35 cellular contexts compared by ENCODE assay signal in genomic region chr12:120754792-120755191, GRCh38. TPM values are rescaled to one million over a fixed set of nuclear protein-coding genes. Genes with fewer than 3 reads are reported as not detected.
A peak's percentile ranks its signal among the peaks of the same experiment; 100 is the strongest.
DNase-seq lines count a peak whose midpoint lies in the region; ATAC-seq, FAIRE-seq and TF ChIP-seq lines count a peak whose summit lies in the region.
"Had no signal": no experiment of that assay in that cellular context is flagged by ENCODE, and none has a peak within 500 bp of the region (broad histone marks: within the 10 kb centered on the region; RNA-seq: fewer than 3 reads in every experiment).

No MANE protein-coding gene starts in this region.

- intact Hi-C loops in GM12878 (cut with micrococcal nuclease; ENCODE audit: unreplicated experiment): no loop called here

- H3K27me3 Mint-ChIP-seq in activated T-cell treated with anti-CD3 and anti-CD28 coated beads, Interleukin-2, amount 50 U/mL, for 72 hours (ENCODE audit: low read depth): no peaks in the 10 kb centered on the region

- TF ChIP-seq RAD21 in GM12878 (IDR thresholded peaks at IDR 0.05; ENCODE audit: insufficient read depth, low read depth, low read length): no peak

- H3K27ac ChIP-seq in HEK293 (ENCODE audit: extremely low read depth, low read depth, low read length): no peak overlapping the region
- no peak overlapping the region; the same call in 1 of the 2 replicates for H3K27ac ChIP-seq in GM12878 (ENCODE audit: control insufficient read depth, insufficient read depth)
- no peak overlapping the region for H3K27ac ChIP-seq in GM23248
- no peak overlapping the region for H3K27ac ChIP-seq in right atrium auricular region
- H3K27ac ChIP-seq: 22Rv1; A549; BLaER1; BLaER1 treated with 17β-estradiol and CSF1 and Interleukin-3, amounts not matched to agents 10 nM and 100 nM; C4-2B had no signal

- H3K4me1 ChIP-seq in HEK293 (ENCODE audit: control insufficient read depth, insufficient read depth, low read length): no peaks in the 10 kb centered on the region
- H3K4me1 ChIP-seq in GM12878 (ENCODE audit: control insufficient read depth, insufficient read depth, low read length): no peaks in the 10 kb centered on the region
- no peaks in the 10 kb centered on the region for H3K4me1 ChIP-seq in GM23248 (ENCODE audit: insufficient read depth)
- no peaks in the 10 kb centered on the region for H3K4me1 ChIP-seq in right atrium auricular region
- H3K4me1 ChIP-seq: A549, Caco-2 had no signal

- RAD21 ChIA-PET in GM12878 (lab: Charles Lee; ENCODE audit: unreplicated experiment): no interaction called here

- no peaks in the 10 kb centered on the region for H4K20me1 ChIP-seq in GM12878 (ENCODE audit: control insufficient read depth, insufficient read depth)
- no peaks in the 10 kb centered on the region for H4K20me1 ChIP-seq in GM23248 (ENCODE audit: insufficient read depth)

- SMC1A ChIA-PET in GM12878 (lab: Charles Lee; ENCODE audit: uncharacterized antibody, unreplicated experiment): no interaction called here

- H3K4me3 ChIP-seq in HEK293 (ENCODE audit: low read depth, low read length) (no peak overlapping the region), GM12878 (no peak overlapping the region), GM23248 (no peak overlapping the region), right atrium auricular region (no peak overlapping the region)
- H3K4me3 ChIP-seq: A549; BLaER1; BLaER1 treated with 17β-estradiol and CSF1 and Interleukin-3, amounts not matched to agents 10 nM and 100 nM had no signal

- H3K9me3 Mint-ChIP-seq in activated T-cell treated with anti-CD3 and anti-CD28 coated beads, Interleukin-2, amount 50 U/mL, for 72 hours: peaks cover 6% of the 10 kb centered on the region in 2 donors

- no peak for TF ChIP-seq EP300 in GM12878 (IDR thresholded peaks at IDR 0.05; ENCODE audit: borderline replicate concordance in 1 of 2, control insufficient read depth in 1 of 2, low read depth in 2 of 2, low read length in 2 of 2)

- no peaks in the 10 kb centered on the region for H3K79me2 ChIP-seq in GM12878 (ENCODE audit: control insufficient read depth, insufficient read depth, low read length)
- no peaks in the 10 kb centered on the region for H3K79me2 ChIP-seq in GM23248 (ENCODE audit: insufficient read depth)

- CTCF ChIA-PET in HEK293 (lab: Yijun Ruan, JAX) (interaction anchor here (0.8 kb wide), 1 partner anchor 108 kb away, joined by 3 read pairs; no protein-coding TSS in a partner anchor), GM12878 (lab: Yijun Ruan, JAX) (interaction anchor here (1.2 kb wide), 1 partner anchor 217 kb away, joined by 3 read pairs; no protein-coding TSS in a partner anchor)

- no peak for ATAC-seq in activated T-cell treated with anti-CD3 and anti-CD28 coated beads, Interleukin-2, amount 50 U/mL, for 72 hours (replicated peaks in 1 of 2)
- peak; percentile 16; the same call in 1 of the 3 replicates for ATAC-seq in GM12878
- ATAC-seq: A549; CD8-positive, alpha-beta T cell had no signal

- no peak overlapping the region; the same call in 1 of the 2 replicates for H3K4me2 ChIP-seq in GM12878 (ENCODE audit: control insufficient read depth, insufficient read depth)
- H3K4me2 ChIP-seq in GM23248 (ENCODE audit: unreplicated experiment): no peak overlapping the region
- H3K4me2 ChIP-seq: A549; BLaER1; BLaER1 treated with 17β-estradiol and CSF1 and Interleukin-3, amounts not matched to agents 10 nM and 100 nM had no signal

- no TSS peak for BruUV-seq in GM12878 (replicated peaks; lab: Mats Ljungman, UMichigan)

- H2AFZ ChIP-seq in GM12878 (ENCODE audit: control insufficient read depth, low read depth, low read length) (no peak overlapping the region), GM23248 (no peak overlapping the region)

- in situ Hi-C loops in GM12878 (cut with MboI): no loop called here
- in situ Hi-C loops in GM23248 (cut with MboI): no loop called here

- FAIRE-seq in GM12878 (lab: Jason Lieb, UNC): no peak
- FAIRE-seq: A204.1, A549, D721Med had no signal

- no peak for TF ChIP-seq CTCF in HEK293 (tag by site-specific recombination; IDR thresholded peaks at IDR 0.05)
- TF ChIP-seq CTCF in GM12878 (IDR thresholded peaks at IDR 0.05 in 2 of 3, conservative IDR thresholded peaks at IDR 0.05 in 1 of 3; ENCODE audit: control insufficient read depth in 2 of 3, extremely low read depth in 1 of 3, insufficient read depth in 1 of 3, low read depth in 3 of 3, low read length in 3 of 3): no peak
- no peak for TF ChIP-seq CTCF in right atrium auricular region (IDR thresholded peaks at IDR 0.05)

- H3K4me1 Mint-ChIP-seq in activated T-cell treated with anti-CD3 and anti-CD28 coated beads, Interleukin-2, amount 50 U/mL, for 72 hours (ENCODE audit: low read depth): peaks cover 20% of the 10 kb centered on the region
- H3K4me1 Mint-ChIP-seq: CD14-positive monocyte; CD4-positive, CD25-positive, alpha-beta regulatory T cell; CD8-positive, alpha-beta memory T cell had no signal

- H3K36me3 ChIP-seq in HEK293 (ENCODE audit: control insufficient read depth in 2 of 2, insufficient read depth in 1 of 2, low read length in 2 of 2) (no peaks in the 10 kb centered on the region), GM12878 (ENCODE audit: control insufficient read depth in 2 of 2, insufficient read depth in 2 of 2, low read length in 1 of 2) (no peaks in the 10 kb centered on the region; a peak in 1 of 4 replicates), GM23248 (ENCODE audit: low read depth) (no peaks in the 10 kb centered on the region), right atrium auricular region (no peaks in the 10 kb centered on the region)
- H3K36me3 ChIP-seq: BE2C; BLaER1; BLaER1 treated with 17β-estradiol and CSF1 and Interleukin-3, amounts not matched to agents 10 nM and 100 nM had no signal

- H3F3A ChIP-seq in GM23248 (ENCODE audit: insufficient read depth): no peaks in the 10 kb centered on the region

- peak overlapping the region; percentile 59 for H3K27ac Mint-ChIP-seq in activated T-cell treated with anti-CD3 and anti-CD28 coated beads, Interleukin-2, amount 50 U/mL, for 72 hours
- H3K27ac Mint-ChIP-seq: B cell; CD14-positive monocyte; CD4-positive, alpha-beta memory T cell; CD4-positive, alpha-beta T cell; CD4-positive, CD25-positive, alpha-beta regulatory T cell; CD8-positive, alpha-beta memory T cell; CD8-positive, alpha-beta T cell had no signal

- POLR2A ChIA-PET in HEK293 (lab: Yijun Ruan, JAX): no interaction called here
- POLR2A ChIA-PET in GM12878 (lab: Charles Lee): no interaction called here

- H3K36me3 Mint-ChIP-seq in activated T-cell treated with anti-CD3 and anti-CD28 coated beads, Interleukin-2, amount 50 U/mL, for 72 hours (ENCODE audit: insufficient read depth in 2 of 2): peaks cover 4 to 8% of the 10 kb centered on the region in 2 donors
- H3K36me3 Mint-ChIP-seq: CD4-positive, CD25-positive, alpha-beta regulatory T cell; CD8-positive, alpha-beta T cell had no signal

- H3K27me3 ChIP-seq in GM12878 (replicated peaks in 1 of 2; ENCODE audit: control insufficient read depth in 2 of 2, insufficient read depth in 2 of 2, low read length in 1 of 2): no peaks in the 10 kb centered on the region
- H3K27me3 ChIP-seq in GM23248 (replicated peaks; ENCODE audit: insufficient read depth): no peaks in the 10 kb centered on the region
- no peaks in the 10 kb centered on the region for H3K27me3 ChIP-seq in right atrium auricular region
- H3K27me3 ChIP-seq: BE2C had no signal

- no peak for TF ChIP-seq POLR2A in GM12878 (IDR thresholded peaks at IDR 0.05; ENCODE audit: low read depth, low read length)

- H3K9me3 ChIP-seq in HEK293 (ENCODE audit: control insufficient read depth, insufficient read depth, low read depth, low read length) (no peaks in the 10 kb centered on the region), GM12878 (replicated peaks; ENCODE audit: control insufficient read depth, insufficient read depth, low read length) (peaks cover 5% of the 10 kb centered on the region), GM23248 (ENCODE audit: low read depth) (no peaks in the 10 kb centered on the region), right atrium auricular region (no peaks in the 10 kb centered on the region)
- H3K9me3 ChIP-seq: A549, BE2C, Caco-2 had no signal

- H3K4me3 Mint-ChIP-seq in activated T-cell treated with anti-CD3 and anti-CD28 coated beads, Interleukin-2, amount 50 U/mL, for 72 hours: no peak overlapping the region
- H3K4me3 Mint-ChIP-seq: B cell; CD14-positive monocyte; CD4-positive, alpha-beta memory T cell; CD4-positive, alpha-beta T cell; CD4-positive, CD25-positive, alpha-beta regulatory T cell; CD8-positive, alpha-beta memory T cell; CD8-positive, alpha-beta T cell had no signal

- no peak overlapping the region for H3K9ac ChIP-seq in GM12878 (ENCODE audit: control insufficient read depth, insufficient read depth, low read length)
- H3K9ac ChIP-seq in GM23248: no peak overlapping the region
- H3K9ac ChIP-seq: BLaER1; BLaER1 treated with 17β-estradiol and CSF1 and Interleukin-3, amounts not matched to agents 10 nM and 100 nM had no signal

- H3K9me2 ChIP-seq in GM23248 (ENCODE audit: insufficient read depth): no peaks in the 10 kb centered on the region

- DNase-seq in activated T-cell treated with anti-CD3 and anti-CD28 coated beads, Interleukin-2, amount 50 U/mL, for 72 hours: no peak
- DNase-seq in activated T-cell treated with anti-CD3 and anti-CD28 coated beads for 4 hours (no peak), GM12878 (ENCODE audit: low read depth, low spot score) (no peak), GM23248 (no peak), right atrium auricular region (ENCODE audit: low spot score) (no peak)
- DNase-seq: 8988T; ACHN; AML-193; BE2C; C1 segment of cervical spinal cord; Caco-2; Calu3; CD4-positive, alpha-beta memory T cell; CD4-positive, alpha-beta T cell; CD4-positive, CD25-positive, alpha-beta regulatory T cell; CD8-positive, alpha-beta memory T cell; CD8-positive, alpha-beta T cell; COR-L47; DMS 273 treated with DMSO at 0.1 percent for 48 hours; DMS153; DMS53; DMS79; DMS79 treated with DMSO at 0.1 percent for 48 hours; DND-41; EL had no signal

RNA-seq across cellular contexts. Expression of gene ACADS, which starts 29.2 kb away (rescaled TPM):
- total RNA-seq in activated T-cell treated with anti-CD3 and anti-CD28 coated beads, Interleukin-2, amount 50 U/mL, for 72 hours: 10 to 100 TPM; 17.8 to 20.0 TPM
- 7.3 and 9.4 TPM in 2 replicates for total RNA-seq in GM12878 (2013; cell fraction: nucleolus; rRNA removed)
- 17.1 and 18.1 TPM in 2 replicates for total RNA-seq in GM12878 (2014; rRNA removed)
- 4.1 and 5.0 TPM in 2 replicates for total RNA-seq in GM12878 (2014; rRNA removed; fragmentation: Illumina TruSeq; extraction: Trizol)
- total RNA-seq in GM12878 (2021): 14.7 and 15.4 TPM in 2 replicates
- 3.6 TPM for polyA plus RNA-seq in GM12878 (2011; ENCODE audit: low read depth)
- 2.6 and 5.0 TPM in 2 replicates for polyA plus RNA-seq in GM12878 (2011; rRNA removed)
- 8.0 and 11.7 TPM in 2 replicates for polyA plus RNA-seq in GM12878 (2011; cell fraction: cytosol; rRNA removed)
- 22.4 and 23.8 TPM in 2 replicates for polyA plus RNA-seq in GM12878 (2011; cell fraction: nucleus; rRNA removed)
- 14.1 and 16.9 TPM in 2 replicates for polyA plus RNA-seq in GM12878 (2012)
- polyA plus RNA-seq in GM12878 (2014; fragmentation: Illumina TruSeq; extraction: Trizol): 0.40 and 2.4 TPM in 2 replicates
- polyA plus RNA-seq in GM12878 (2014; fragmentation: Nextera tagmentation; extraction: Ambion mirVana): under 1 TPM; 0.05 to 0.38 TPM
- polyA plus RNA-seq in GM12878 (2014; rRNA removed): 15.3 and 16.0 TPM in 2 replicates
- polyA plus RNA-seq in GM12878 (2016; fragmentation: Nextera tagmentation; extraction: Ambion mirVana): 10 to 100 TPM; 16.5 to 18.1 TPM
- 1.4 and 6.0 TPM in 2 replicates for polyA minus RNA-seq in GM12878 (2011; rRNA and poly(A)+ RNA removed)
- 3.6 TPM in 2 replicates for polyA minus RNA-seq in GM12878 (2011; cell fraction: cytosol; rRNA and poly(A)+ RNA removed)
- 4.0 and 4.1 TPM in 2 replicates for polyA minus RNA-seq in GM12878 (2011; cell fraction: nucleus; rRNA and poly(A)+ RNA removed)
- 14.5 and 20.6 TPM in 2 replicates for total RNA-seq in GM23248 (2014; rRNA removed; shearing (Covaris generic))
- 10.1 and 10.5 TPM in 2 replicates for polyA plus RNA-seq in GM23248 (2016; fragmentation: Nextera tagmentation; extraction: Ambion mirVana)
- total RNA-seq in right atrium auricular region: 10 to 100 TPM; 58.6 to 92.6 TPM

RNA-seq across cellular contexts. Expression of gene UNC119B, which starts 44.5 kb away (rescaled TPM):
- total RNA-seq in activated T-cell treated with anti-CD3 and anti-CD28 coated beads, Interleukin-2, amount 50 U/mL, for 72 hours: 10 to 100 TPM; 31.2 to 40.5 TPM
- 19.8 and 23.2 TPM in 2 replicates for total RNA-seq in GM12878 (2013; cell fraction: nucleolus; rRNA removed)
- total RNA-seq in GM12878 (2014; rRNA removed): 8.7 and 10.3 TPM in 2 replicates
- total RNA-seq in GM12878 (2014; rRNA removed; fragmentation: Illumina TruSeq; extraction: Trizol): 10.1 and 10.6 TPM in 2 replicates
- total RNA-seq in GM12878 (2021): 22.4 and 23.3 TPM in 2 replicates
- polyA plus RNA-seq in GM12878 (2011; ENCODE audit: low read depth): 13.1 TPM
- 31.5 and 31.7 TPM in 2 replicates for polyA plus RNA-seq in GM12878 (2011; rRNA removed)
- polyA plus RNA-seq in GM12878 (2011; cell fraction: cytosol; rRNA removed): 27.5 and 28.4 TPM in 2 replicates
- 35.2 and 38.9 TPM in 2 replicates for polyA plus RNA-seq in GM12878 (2011; cell fraction: nucleus; rRNA removed)
- polyA plus RNA-seq in GM12878 (2012): 13.6 and 16.4 TPM in 2 replicates
- polyA plus RNA-seq in GM12878 (2014; fragmentation: Illumina TruSeq; extraction: Trizol): 16.3 and 17.9 TPM in 2 replicates
- 1 to 10 TPM; 4.3 to 8.5 TPM for polyA plus RNA-seq in GM12878 (2014; fragmentation: Nextera tagmentation; extraction: Ambion mirVana)
- polyA plus RNA-seq in GM12878 (2014; rRNA removed): 20.8 and 23.9 TPM in 2 replicates
- polyA plus RNA-seq in GM12878 (2016; fragmentation: Nextera tagmentation; extraction: Ambion mirVana): 1 to 10 TPM; 5.9 to 7.6 TPM
- polyA minus RNA-seq in GM12878 (2011; rRNA and poly(A)+ RNA removed): 27.7 and 28.8 TPM in 2 replicates
- 6.5 and 10.8 TPM in 2 replicates for polyA minus RNA-seq in GM12878 (2011; cell fraction: cytosol; rRNA and poly(A)+ RNA removed)
- polyA minus RNA-seq in GM12878 (2011; cell fraction: nucleus; rRNA and poly(A)+ RNA removed): 13.2 and 18.2 TPM in 2 replicates
- 17.8 and 22.4 TPM in 2 replicates for total RNA-seq in GM23248 (2014; rRNA removed; shearing (Covaris generic))
- polyA plus RNA-seq in GM23248 (2016; fragmentation: Nextera tagmentation; extraction: Ambion mirVana): 7.6 TPM in 2 replicates
- total RNA-seq in right atrium auricular region: 10 to 100 TPM in 1 of 2 donors, 1 to 10 TPM in 1; 8.9 to 13.1 TPM
